8 cellular contexts compared by ENCODE assay signal in the genomic region with DNA sequence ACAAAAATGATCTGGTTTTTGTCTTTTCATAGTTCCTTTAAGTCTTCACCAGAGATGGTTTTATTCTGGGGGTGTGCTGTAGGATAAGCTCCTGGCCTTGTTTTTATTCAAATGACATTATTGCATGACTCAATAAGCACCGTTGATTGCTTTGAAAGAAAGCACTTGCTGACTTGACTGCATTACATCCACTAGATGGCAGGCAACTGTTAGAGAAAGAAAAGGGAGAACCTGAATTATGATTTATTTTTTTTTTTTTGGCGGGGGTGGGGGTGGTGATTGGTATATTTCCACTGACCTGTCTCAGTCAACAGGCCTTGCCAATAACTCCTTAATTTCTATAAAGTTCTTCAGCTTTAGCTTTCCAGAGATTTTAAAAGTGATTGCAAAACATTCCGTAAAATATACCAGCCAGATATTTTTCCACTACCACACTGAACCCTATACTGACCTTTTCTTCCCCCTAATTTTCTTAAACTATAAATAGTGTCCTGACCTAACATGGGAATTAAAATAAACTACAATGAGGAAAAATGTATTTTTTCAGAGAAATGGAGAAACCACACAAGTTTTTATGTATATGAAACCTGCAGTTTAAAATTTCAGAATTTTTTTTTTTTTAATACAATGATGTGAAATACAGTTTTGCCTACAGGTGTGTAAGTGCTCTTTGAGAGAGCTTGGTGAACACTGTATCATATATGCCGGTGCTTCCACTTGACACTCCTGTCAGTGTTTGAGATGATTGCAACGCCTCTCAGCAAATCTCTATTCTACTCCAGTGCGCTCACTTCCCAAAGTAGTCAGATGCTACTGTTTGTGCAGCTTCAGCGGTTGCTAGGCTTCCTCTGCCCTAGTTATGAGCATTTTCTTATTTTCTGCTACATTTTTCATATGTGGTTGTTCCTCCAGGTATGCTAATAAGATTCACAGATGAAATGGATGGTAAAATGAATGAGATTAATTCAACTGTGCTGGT.
A peak's percentile ranks its signal among the peaks of the same experiment; 100 is the strongest.
DNase-seq lines count a peak whose midpoint lies in the region; ATAC-seq and TF ChIP-seq lines count a peak whose summit lies in the region.

No MANE protein-coding gene starts in this region.

- H3K27ac Mint-ChIP-seq in CD4-positive, alpha-beta memory T cell, result no peak overlapping the region

- H3K36me3 ChIP-seq in CD4-positive, alpha-beta memory T cell (ENCODE audit: insufficient read depth, low read length), result no peaks in the 10 kb centered on the region

- no peaks in the 10 kb centered on the region for H3K36me3 Mint-ChIP-seq in CD4-positive, alpha-beta memory T cell

- CTCF ChIA-PET in AG04450 (lab: Charles Lee), result interaction anchor here (0.6 to 4.8 kb wide), 51 partner anchors 8 to 1795 kb away, joined by 3 to 62 read pairs (median 4); partner anchors contain the start of gene COL12A1
- CTCF ChIA-PET in CD4-positive, alpha-beta memory T cell (lab: Charles Lee; ENCODE audit: partially characterized antibody), result interaction anchor here (1.5 kb wide), 1 partner anchor 13 kb away, joined by 3 read pairs; no protein-coding TSS in a partner anchor

- H3K4me1 ChIP-seq in CD4-positive, alpha-beta memory T cell (ENCODE audit: insufficient read depth, low read length), result no peaks in the 10 kb centered on the region

- ATAC-seq in GM18909 (IDR thresholded peaks at IDR 0.05; ENCODE audit: poor library complexity, unreplicated experiment), result peak; percentile 51

- POLR2A ChIA-PET in AG04450 (lab: Yijun Ruan, JAX), result interaction anchor here (0.6 kb wide), 1 partner anchor 551 kb away, joined by 3 read pairs; no protein-coding TSS in a partner anchor
- POLR2A ChIA-PET in CD4-positive, alpha-beta memory T cell (lab: Charles Lee; ENCODE audit: partially characterized antibody), result interaction anchor here (0.7 kb wide), 1 partner anchor 237 kb away, joined by 4 read pairs; no protein-coding TSS in a partner anchor

- H3K9me3 Mint-ChIP-seq in CD4-positive, alpha-beta memory T cell, result peaks cover 0 to 4% (median 0%) of the 10 kb centered on the region in 8 donors

- intact Hi-C loops in CD4-positive, alpha-beta memory T cell (cut with micrococcal nuclease), result no loop called here

- no peak overlapping the region for H3K4me3 ChIP-seq in AG04450 (ENCODE audit: low read depth, low read length)
- H3K4me3 ChIP-seq in CD4-positive, alpha-beta memory T cell (ENCODE audit: low read length in 2 of 2), result no peak overlapping the region

- peaks cover 0 to 6% of the 10 kb centered on the region in 2 donors for H3K27me3 Mint-ChIP-seq in CD4-positive, alpha-beta memory T cell

- DNase-seq in AG04450 (ENCODE audit: low read depth, low spot score), result peak; percentile 13
- peak; percentile 17 for DNase-seq in NCI-H226
- peak; percentile 69 for DNase-seq in dermis blood vessel endothelial cell
- DNase-seq in medulla oblongata (ENCODE audit: extremely low spot score), result peak; percentile 16
- DNase-seq in CD4-positive, alpha-beta memory T cell, result no peak
- no peak for DNase-seq in activated CD4-positive, CD25-positive, alpha-beta regulatory T cell (lab: John Stamatoyannopoulos, UW)
- no peak for DNase-seq in C1 segment of cervical spinal cord (lab: John Stamatoyannopoulos, UW)

- no peaks in the 10 kb centered on the region for H3K27me3 ChIP-seq in AG04450 (ENCODE audit: control insufficient read depth, insufficient read depth, low read length)
- no peaks in the 10 kb centered on the region for H3K27me3 ChIP-seq in CD4-positive, alpha-beta memory T cell (ENCODE audit: insufficient read depth, low read length)

- peak; percentile 80 for TF ChIP-seq CTCF in AG04450 (IDR thresholded peaks at IDR 0.05; ENCODE audit: low read depth, low read length)

- H3K4me1 Mint-ChIP-seq in CD4-positive, alpha-beta memory T cell, result no peaks in the 10 kb centered on the region

- H3K27ac ChIP-seq in AG04450 (ENCODE audit: low read depth, low read length), result no peak overlapping the region
- H3K27ac ChIP-seq in CD4-positive, alpha-beta memory T cell (ENCODE audit: low read depth, low read length), result no peak overlapping the region

- H3K9me3 ChIP-seq in AG04450 (ENCODE audit: control insufficient read depth, insufficient read depth, low read length), result no peaks in the 10 kb centered on the region; the same call in 1 of the 2 replicates
- H3K9me3 ChIP-seq in CD4-positive, alpha-beta memory T cell (ENCODE audit: control insufficient read depth in 1 of 2, low read length in 2 of 2), result no peaks in the 10 kb centered on the region

- no peak overlapping the region for H3K4me3 Mint-ChIP-seq in CD4-positive, alpha-beta memory T cell

Comparison
In these comparisons a context has a peak if more than half of its experiments do, and no peak if none do; other contexts are left out.
1. DNase-seq: peak in AG04450 (single experiment), NCI-H226 (single experiment), dermis blood vessel endothelial cell (single experiment) and medulla oblongata (single experiment); none in CD4-positive, alpha-beta memory T cell (0 of 5), activated CD4-positive, CD25-positive, alpha-beta regulatory T cell (0 of 4) and C1 segment of cervical spinal cord (0 of 14).